8 cellular contexts compared by ENCODE assay signal in the genomic region with DNA sequence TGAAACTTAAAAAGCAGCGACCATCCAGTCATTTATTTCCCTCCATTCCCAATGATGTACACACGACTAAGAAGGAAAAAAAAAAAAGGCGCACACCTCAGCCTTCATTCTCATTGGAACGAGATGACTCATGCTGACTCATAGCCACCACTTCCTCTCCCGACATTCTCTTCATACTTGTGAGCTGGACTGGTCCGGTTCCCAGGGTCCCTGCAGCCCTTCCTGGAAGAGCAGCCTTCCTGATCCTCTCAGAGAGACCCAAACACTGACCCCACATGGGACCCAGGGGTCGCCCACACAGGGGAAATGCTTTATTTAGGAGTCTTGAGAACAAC.
DNase-seq lines count a peak whose midpoint lies in the region; ATAC-seq and TF ChIP-seq lines count a peak whose summit lies in the region.
"Not testable (repeated sequence)": the region's sequence is repeated elsewhere in the genome, so short reads cannot be mapped to it uniquely, and the experiment has no call there.

No MANE protein-coding gene starts in this region.

- ATAC-seq in GM21423 (IDR thresholded peaks at IDR 0.05; ENCODE audit: unreplicated experiment) (peak; percentile 65), HG03064 (IDR thresholded peaks at IDR 0.05; ENCODE audit: low read depth, unreplicated experiment) (peak; percentile 66), memory B cell (ENCODE audit: low read depth) (peak; percentile 48)
- ATAC-seq in stimulated activated memory B cell treated with anti-CD40 and anti-IgM and Interleukin-4, amounts not matched to agents 10 μg/mL and 1 μg/mL and 100 μg/mL, for 72 hours = peak; percentile 58

- H3K36me3 Mint-ChIP-seq in CD14-positive monocyte; memory B cell; stimulated activated memory B cell treated with anti-CD40 and anti-IgM and Interleukin-4, amounts not matched to agents 10 μg/mL and 1 μg/mL and 100 μg/mL, for 72 hours: not testable (repeated sequence)
- peaks cover 11% of the 10 kb centered on the region for H3K36me3 Mint-ChIP-seq in activated T-helper 2 cell treated with anti-CD3 and anti-CD28 coated beads, Interferon-gamma antibody, Interleukin-2, Interleukin-4, amounts not matched to agents 10 μg/mL and 5 μg/mL and 100 μg/mL, durations not matched to agents 14 hours and 24 hours and 36 hours (ENCODE audit: low read depth)

- not testable (repeated sequence) for H3K27me3 Mint-ChIP-seq in CD14-positive monocyte (ENCODE audit: low read depth in 3 of 3); activated T-helper 2 cell treated with anti-CD3 and anti-CD28 coated beads, Interferon-gamma antibody, Interleukin-2, Interleukin-4, amounts not matched to agents 10 μg/mL and 5 μg/mL and 100 μg/mL, durations not matched to agents 14 hours and 24 hours and 36 hours (ENCODE audit: low read depth); memory B cell; stimulated activated memory B cell treated with anti-CD40 and anti-IgM and Interleukin-4, amounts not matched to agents 10 μg/mL and 1 μg/mL and 100 μg/mL, for 72 hours

- intact Hi-C loops in CD14-positive monocyte (cut with micrococcal nuclease) = not testable (repeated sequence)
- intact Hi-C loops in activated T-helper 2 cell treated with anti-CD3 and anti-CD28 coated beads, Interferon-gamma antibody, Interleukin-2, Interleukin-4, amounts not matched to agents 10 μg/mL and 5 μg/mL and 100 μg/mL, durations not matched to agents 14 hours and 24 hours and 36 hours (cut with micrococcal nuclease) = loop anchor here (5.0 kb wide), 1 partner anchor 132 kb away; no protein-coding TSS in a partner anchor

- not testable (repeated sequence) for H3K9me3 Mint-ChIP-seq in CD14-positive monocyte; activated T-helper 2 cell treated with anti-CD3 and anti-CD28 coated beads, Interferon-gamma antibody, Interleukin-2, Interleukin-4, amounts not matched to agents 10 μg/mL and 5 μg/mL and 100 μg/mL, durations not matched to agents 14 hours and 24 hours and 36 hours; memory B cell; stimulated activated memory B cell treated with anti-CD40 and anti-IgM and Interleukin-4, amounts not matched to agents 10 μg/mL and 1 μg/mL and 100 μg/mL, for 72 hours

- H3K4me3 ChIP-seq in NB4 (ENCODE audit: low read depth, low read length) = peak overlapping the region; percentile 58

- TF ChIP-seq CTCF in CD14-positive monocyte (IDR thresholded peaks at IDR 0.05); NB4 (IDR thresholded peaks at IDR 0.05; ENCODE audit: low read depth, low read length): not testable (repeated sequence)

- H3K4me3 Mint-ChIP-seq in CD14-positive monocyte (peak overlapping the region; percentile 26 to 47), memory B cell (peak overlapping the region; percentile 66)
- peak overlapping the region; percentile 69 for H3K4me3 Mint-ChIP-seq in activated T-helper 2 cell treated with anti-CD3 and anti-CD28 coated beads, Interferon-gamma antibody, Interleukin-2, Interleukin-4, amounts not matched to agents 10 μg/mL and 5 μg/mL and 100 μg/mL, durations not matched to agents 14 hours and 24 hours and 36 hours (ENCODE audit: low read depth)
- peak overlapping the region; percentile 54 for H3K4me3 Mint-ChIP-seq in stimulated activated memory B cell treated with anti-CD40 and anti-IgM and Interleukin-4, amounts not matched to agents 10 μg/mL and 1 μg/mL and 100 μg/mL, for 72 hours

- H3K27ac Mint-ChIP-seq in CD14-positive monocyte = peak overlapping the region in 4 of 7 donors; percentile 30 to 75 (median 52)
- not testable (repeated sequence) for H3K27ac Mint-ChIP-seq in activated T-helper 2 cell treated with anti-CD3 and anti-CD28 coated beads, Interferon-gamma antibody, Interleukin-2, Interleukin-4, amounts not matched to agents 10 μg/mL and 5 μg/mL and 100 μg/mL, durations not matched to agents 14 hours and 24 hours and 36 hours; memory B cell; stimulated activated memory B cell treated with anti-CD40 and anti-IgM and Interleukin-4, amounts not matched to agents 10 μg/mL and 1 μg/mL and 100 μg/mL, for 72 hours

- not testable (repeated sequence) for DNase-seq in CD14-positive monocyte (ENCODE audit: low spot score); NB4 (ENCODE audit: low read depth); activated T-helper 2 cell treated with anti-CD3 and anti-CD28 coated beads, Interferon-gamma antibody, Interleukin-2, Interleukin-4, amounts not matched to agents 10 μg/mL and 5 μg/mL and 100 μg/mL, durations not matched to agents 14 hours and 24 hours and 36 hours (ENCODE audit: low spot score); erythroblast (lab: John Stamatoyannopoulos, UW); memory B cell (ENCODE audit: low spot score in 2 of 2)

- not testable (repeated sequence) for TF ChIP-seq POLR2A in NB4 (IDR thresholded peaks at IDR 0.05; ENCODE audit: extremely low read depth, insufficient read length)
- peak; percentile 49 for TF ChIP-seq POLR2A in erythroblast (IDR thresholded peaks at IDR 0.05; ENCODE audit: low read length)

- peaks cover 21% of the 10 kb centered on the region for H3K4me1 Mint-ChIP-seq in CD14-positive monocyte
- peaks cover 23% of the 10 kb centered on the region for H3K4me1 Mint-ChIP-seq in activated T-helper 2 cell treated with anti-CD3 and anti-CD28 coated beads, Interferon-gamma antibody, Interleukin-2, Interleukin-4, amounts not matched to agents 10 μg/mL and 5 μg/mL and 100 μg/mL, durations not matched to agents 14 hours and 24 hours and 36 hours (ENCODE audit: low read depth)
- H3K4me1 Mint-ChIP-seq in memory B cell; stimulated activated memory B cell treated with anti-CD40 and anti-IgM and Interleukin-4, amounts not matched to agents 10 μg/mL and 1 μg/mL and 100 μg/mL, for 72 hours: not testable (repeated sequence)
